In genomic region chr3:74021451-74021850, GRCh38 we compare ENCODE assay signal across 30 cellular contexts.
"Had no signal": no experiment of that assay in that cellular context is flagged by ENCODE, and none has a peak within 500 bp of the region (broad histone marks: within the 10 kb centered on the region; RNA-seq: fewer than 3 reads in every experiment).

No MANE protein-coding gene starts in this region.

- H3K36me3 ChIP-seq: neutrophil, pancreas, spleen, suprapubic skin, tibial artery, transverse colon, upper lobe of right lung, uterus had no signal

- H3K9me3 Mint-ChIP-seq: nephron, neural crest cell, type B pancreatic cell had no signal

- ATAC-seq: naive thymus-derived CD4-positive, alpha-beta T cell; natural killer cell; pancreas; psoas muscle; right cardiac atrium; sciatic nerve; stimulated activated memory B cell treated with anti-CD40 and anti-IgM and Interleukin-4, amounts not matched to agents 10 μg/mL and 1 μg/mL and 100 μg/mL, for 72 hours; stimulated activated naive CD8-positive, alpha-beta T cell treated with anti-CD3 and anti-CD28 coated beads, Interleukin-15, amount 100 ng/mL, for 72 hours; stimulated activated naive CD8-positive, alpha-beta T cell treated with anti-CD3 and anti-CD28 coated beads, Interleukin-15, Interleukin-2, amounts not matched to agents 100 U/mL and 50 U/mL, for 24 hours; upper lobe of right lung had no signal

- H3K27ac ChIP-seq: neutrophil, pancreas, psoas muscle, skin epidermis, spleen, suprapubic skin, testis, tibial artery, transverse colon, upper lobe of right lung, uterus had no signal

- H3K36me3 Mint-ChIP-seq: natural killer cell; stimulated activated memory B cell treated with anti-CD40 and anti-IgM and Interleukin-4, amounts not matched to agents 10 μg/mL and 1 μg/mL and 100 μg/mL, for 72 hours; type B pancreatic cell had no signal

- H3K9me3 ChIP-seq: neutrophil, pancreas, psoas muscle, spleen, suprapubic skin, testis, tibial artery, transverse colon, upper lobe of right lung, uterus had no signal

- H3K4me3 Mint-ChIP-seq: naive thymus-derived CD4-positive, alpha-beta T cell; natural killer cell; nephron; neural crest cell; stimulated activated memory B cell treated with anti-CD40 and anti-IgM and Interleukin-4, amounts not matched to agents 10 μg/mL and 1 μg/mL and 100 μg/mL, for 72 hours; stimulated activated naive CD8-positive, alpha-beta T cell treated with anti-CD3 and anti-CD28 coated beads, Interleukin-15, amount 100 ng/mL, for 72 hours; type B pancreatic cell had no signal

- H3K27me3 Mint-ChIP-seq: naive thymus-derived CD4-positive, alpha-beta T cell; stimulated activated memory B cell treated with anti-CD40 and anti-IgM and Interleukin-4, amounts not matched to agents 10 μg/mL and 1 μg/mL and 100 μg/mL, for 72 hours; stimulated activated naive CD8-positive, alpha-beta T cell treated with anti-CD3 and anti-CD28 coated beads, Interleukin-15, amount 100 ng/mL, for 72 hours; type B pancreatic cell had no signal

- H3K4me1 ChIP-seq: pancreas, psoas muscle, spleen, suprapubic skin, testis, tibial artery, transverse colon, upper lobe of right lung, uterus had no signal

- H3K4me3 ChIP-seq: pancreas, psoas muscle, skin epidermis, smooth muscle cell, spleen, suprapubic skin, testis, tibial artery, transverse colon, upper lobe of right lung, uterus had no signal

- H3K27me3 ChIP-seq: neutrophil, spleen, suprapubic skin, testis, tibial artery, transverse colon, upper lobe of right lung, uterus had no signal

- H3K4me1 Mint-ChIP-seq: naive thymus-derived CD4-positive, alpha-beta T cell; natural killer cell; nephron; stimulated activated memory B cell treated with anti-CD40 and anti-IgM and Interleukin-4, amounts not matched to agents 10 μg/mL and 1 μg/mL and 100 μg/mL, for 72 hours; stimulated activated naive CD8-positive, alpha-beta T cell treated with anti-CD3 and anti-CD28 coated beads, Interleukin-15, amount 100 ng/mL, for 72 hours had no signal

- H3K27ac Mint-ChIP-seq: naive thymus-derived CD4-positive, alpha-beta T cell; natural killer cell; nephron; stimulated activated memory B cell treated with anti-CD40 and anti-IgM and Interleukin-4, amounts not matched to agents 10 μg/mL and 1 μg/mL and 100 μg/mL, for 72 hours; stimulated activated naive CD8-positive, alpha-beta T cell treated with anti-CD3 and anti-CD28 coated beads, Interleukin-15, amount 100 ng/mL, for 72 hours; type B pancreatic cell had no signal

- DNase-seq: naive thymus-derived CD4-positive, alpha-beta T cell; natural killer cell; nucleus accumbens; pancreas; psoas muscle; right cardiac atrium; spleen; stimulated activated CD4-positive, alpha-beta T cell treated with anti-CD3 and anti-CD28 coated beads, Interleukin-12 subunit alpha, Interleukin-12 subunit beta, amount 100 ng/mL, for 4 hours; stimulated activated CD4-positive, alpha-beta T cell treated with anti-CD3 and anti-CD28 coated beads, Interleukin-1b, Interleukin-23, amount 100 ng/mL, for 48 hours; stimulated activated CD4-positive, alpha-beta T cell treated with anti-CD3 and anti-CD28 coated beads, Interleukin-4, amount 100 ng/mL, for 1 hour; stimulated activated CD4-positive, alpha-beta T cell treated with anti-CD3 and anti-CD28 coated beads, Interleukin-4, amount 100 ng/mL, for 4 hours; stimulated activated CD8-positive, alpha-beta memory T cell treated with anti-CD3 and anti-CD28 coated beads, Interleukin-4, amount 100 ng/mL, for 48 hours; stimulated activated naive CD4-positive, alpha-beta T cell; stimulated activated naive CD8-positive, alpha-beta T cell treated with anti-CD3 and anti-CD28 coated beads, Interleukin-15, amount 100 ng/mL, for 72 hours; stimulated activated naive CD8-positive, alpha-beta T cell treated with anti-CD3 and anti-CD28 coated beads, Interleukin-15, Interleukin-2, amounts not matched to agents 100 U/mL and 50 U/mL, for 24 hours; substantia nigra; testis; tibial artery; transverse colon; upper lobe of right lung; uterus had no signal
